In the genomic region with DNA sequence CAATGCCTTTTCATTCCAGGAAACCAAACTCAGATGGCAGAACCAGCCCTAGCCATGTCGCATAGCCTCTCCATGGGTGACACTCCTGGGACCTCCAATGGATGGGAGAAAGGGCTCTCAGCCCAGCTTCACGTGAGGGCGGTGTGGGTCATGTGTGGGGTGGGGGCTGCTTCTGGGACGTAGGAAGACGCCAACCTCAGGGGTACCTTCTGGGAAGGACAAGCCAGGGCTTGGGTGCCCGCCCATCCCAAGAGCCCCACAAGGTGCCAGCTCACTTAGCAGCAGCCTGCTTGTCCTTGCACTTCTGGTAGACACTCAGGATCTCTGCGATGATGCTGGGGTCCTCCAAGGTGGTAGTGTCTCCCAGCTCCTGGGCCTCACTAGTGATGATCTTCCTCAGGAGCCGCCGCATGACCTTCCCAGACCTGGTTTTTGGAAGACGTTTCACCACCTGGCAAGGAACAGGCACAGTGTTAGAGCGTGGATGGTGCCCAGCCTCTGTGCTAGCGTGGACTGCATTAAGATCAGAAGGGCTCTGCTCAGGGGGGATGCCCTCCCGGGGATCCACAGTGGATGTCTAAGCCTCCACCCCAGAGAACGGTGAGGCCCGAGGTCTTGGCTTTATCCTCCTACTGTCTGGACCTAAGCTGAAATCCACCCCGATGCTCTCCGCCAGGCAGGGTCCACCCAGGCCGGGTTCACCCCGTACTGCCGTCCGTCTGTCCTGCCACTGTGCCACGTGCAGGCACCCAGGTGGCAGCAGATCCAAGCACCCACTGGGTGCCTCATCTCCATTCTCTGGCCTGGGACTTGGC, we compare ENCODE assay signal across 29 cellular contexts. TPM values are rescaled to one million over a fixed set of nuclear protein-coding genes. Genes with fewer than 3 reads are reported as not detected.
DNase-seq lines count a peak whose midpoint lies in the region; ATAC-seq, FAIRE-seq and TF ChIP-seq lines count a peak whose summit lies in the region.
"Had no signal": no experiment of that assay in that cellular context is flagged by ENCODE, and none has a peak within 500 bp of the region (broad histone marks: within the 10 kb centered on the region; RNA-seq: fewer than 3 reads in every experiment).

No MANE protein-coding gene starts in this region.

- H3K36me3 ChIP-seq in left ventricle myocardium inferior (peaks cover 81% of the 10 kb centered on the region), kidney (ENCODE audit: control insufficient read depth in 1 of 2, insufficient read depth in 2 of 2, low read length in 2 of 2) (peaks cover 56 to 69% of the 10 kb centered on the region in 2 donors), rectal smooth muscle tissue (ENCODE audit: control insufficient read depth, insufficient read depth, low read length) (peaks cover 28% of the 10 kb centered on the region)

- no peaks in the 10 kb centered on the region for H3K9me3 ChIP-seq in left ventricle myocardium inferior (replicated peaks)
- no peaks in the 10 kb centered on the region for H3K9me3 ChIP-seq in kidney (ENCODE audit: control insufficient read depth in 1 of 2, low read length in 2 of 2)
- H3K9me3 ChIP-seq: Caco-2, SK-N-SH, transverse colon had no signal

- intact Hi-C loops in left ventricle myocardium inferior (cut with micrococcal nuclease) (no loop called here), left cardiac atrium (cut with DNase I) (no loop called here), kidney (cut with DNase I) (no loop called here)

- no peak for TF ChIP-seq CTCF in left ventricle myocardium inferior (IDR thresholded peaks at IDR 0.05; ENCODE audit: borderline replicate concordance)
- TF ChIP-seq CTCF in kidney (IDR thresholded peaks at IDR 0.05; ENCODE audit: borderline replicate concordance, extremely low read depth, insufficient read depth): no peak

- no peak for DNase-seq in left ventricle myocardium inferior
- no peak for DNase-seq in left cardiac atrium
- DNase-seq in kidney: peak; percentile 42
- DNase-seq in dedifferentiated amniotic fluid mesenchymal stem cell (ENCODE audit: extremely low spot score): no peak
- no peak for DNase-seq in COLO829 (ENCODE audit: low spot score)
- DNase-seq: activated CD8-positive, alpha-beta T cell treated with anti-CD3 and anti-CD28 coated beads for 36 hours; activated naive CD4-positive, alpha-beta T cell treated with anti-CD3 and anti-CD28 coated beads for 36 hours; DMS79; HCEC 1CT; hippocampal formation; Karpas-422; mesenchymal stem cell; NCI-H1417 treated with DMSO at 0.1 percent for 48 hours; NCI-H2081; NCI-H2227 treated with DMSO at 0.1 percent for 48 hours; NCI-H526; NK-92 treated with Interleukin-12 subunit alpha and Interleukin-12 subunit beta, amount 100 ng/mL, for 24 hours; SK-N-SH; stimulated activated CD4-positive, alpha-beta T cell treated with anti-CD3 and anti-CD28 coated beads, Interleukin-4, amount 100 ng/mL, for 24 hours; transverse colon had no signal

- H3K4me3 ChIP-seq in left ventricle myocardium inferior: no peak overlapping the region
- no peak overlapping the region for H3K4me3 ChIP-seq in kidney (ENCODE audit: low read length in 2 of 2)
- H3K4me3 ChIP-seq in rectal smooth muscle tissue (ENCODE audit: low read length): no peak overlapping the region
- H3K4me3 ChIP-seq: transverse colon had no signal

- ATAC-seq in left cardiac atrium: no peak
- no peak for ATAC-seq in HG03520 (IDR thresholded peaks at IDR 0.05; ENCODE audit: unreplicated experiment)
- ATAC-seq: activated CD4-positive, CD25-positive, alpha-beta regulatory T cell treated with anti-CD3 and anti-CD28 coated beads, Interleukin-2, amount 50 U/mL, for 24 hours; activated CD8-positive, alpha-beta T cell treated with anti-CD3 and anti-CD28 coated beads for 36 hours; HepG2 had no signal

- H3K27ac ChIP-seq in left ventricle myocardium inferior (replicated peaks): peak overlapping the region; percentile 76
- no peak overlapping the region for H3K27ac ChIP-seq in kidney (ENCODE audit: low read depth in 2 of 2, low read length in 2 of 2)
- H3K27ac ChIP-seq in rectal smooth muscle tissue (ENCODE audit: low read depth, low read length): peak overlapping the region; percentile 70
- H3K27ac ChIP-seq: C4-2B had no signal

- no peak for FAIRE-seq in kidney (lab: Jason Lieb, UNC)
- FAIRE-seq: G401.6, HepG2 had no signal

- no peak overlapping the region for H3K9ac ChIP-seq in kidney (ENCODE audit: low read length in 2 of 2)
- no peak overlapping the region for H3K9ac ChIP-seq in rectal smooth muscle tissue (ENCODE audit: low read length)
- H3K9ac ChIP-seq: SK-N-SH had no signal

- H3K4me1 ChIP-seq in left ventricle myocardium inferior: peaks cover 87% of the 10 kb centered on the region
- H3K4me1 ChIP-seq in kidney (ENCODE audit: control insufficient read depth in 1 of 2, insufficient read depth in 1 of 2, low read depth in 1 of 2, low read length in 2 of 2): peaks cover 5 to 6% of the 10 kb centered on the region in 2 donors
- peaks cover 28% of the 10 kb centered on the region for H3K4me1 ChIP-seq in rectal smooth muscle tissue (ENCODE audit: control insufficient read depth, insufficient read depth, low read length)
- H3K4me1 ChIP-seq: Caco-2 had no signal

- H3K27me3 ChIP-seq in left ventricle myocardium inferior (ENCODE audit: low read depth): no peaks in the 10 kb centered on the region
- H3K27me3 ChIP-seq in rectal smooth muscle tissue (ENCODE audit: control insufficient read depth, insufficient read depth, low read length): no peaks in the 10 kb centered on the region
- H3K27me3 ChIP-seq: transverse colon had no signal

RNA-seq across cellular contexts. Expression of gene APMAP, which starts 15.1 kb away (rescaled TPM):
- total RNA-seq in left ventricle myocardium inferior: 23.8 TPM
- 10 to 100 TPM; 47.0 to 52.2 TPM for total RNA-seq in left cardiac atrium
- total RNA-seq in kidney: 90.9 TPM
- polyA plus RNA-seq in kidney (ENCODE audit: insufficient read depth, low read depth, low replicate concordance): 79.7 TPM

RNA-seq across cellular contexts. Expression of gene ACSS1, which starts 50.2 kb away (rescaled TPM):
- total RNA-seq in left ventricle myocardium inferior (159 TPM), left cardiac atrium (10 to 100 TPM; 27.9 to 55.0 TPM), kidney (30.6 TPM)
- polyA plus RNA-seq in kidney (ENCODE audit: insufficient read depth, low read depth, low replicate concordance): 72.3 TPM

RNA-seq across cellular contexts. Expression of gene CST7, which starts 58.6 kb away (rescaled TPM):
- 0.66 TPM for total RNA-seq in left ventricle myocardium inferior
- 1 to 10 TPM; 1.7 to 2.7 TPM for total RNA-seq in left cardiac atrium
- 3.7 TPM for total RNA-seq in kidney
- 1.4 TPM for polyA plus RNA-seq in kidney (ENCODE audit: insufficient read depth, low read depth, low replicate concordance)
- total RNA-seq: Caco-2, cerebellum, HepG2, progenitor cell of endocrine pancreas had no signal
- polyA plus RNA-seq: HepG2 had no signal

Comparison
In these comparisons a context has a peak if more than half of its experiments do, and no peak if none do; other contexts are left out.
1. H3K27ac ChIP-seq: peak in left ventricle myocardium inferior (single experiment) and rectal smooth muscle tissue (single experiment); none in kidney (0 of 2).